Comparison of ENCODE assay signal across 8 cellular contexts in the genomic region with DNA sequence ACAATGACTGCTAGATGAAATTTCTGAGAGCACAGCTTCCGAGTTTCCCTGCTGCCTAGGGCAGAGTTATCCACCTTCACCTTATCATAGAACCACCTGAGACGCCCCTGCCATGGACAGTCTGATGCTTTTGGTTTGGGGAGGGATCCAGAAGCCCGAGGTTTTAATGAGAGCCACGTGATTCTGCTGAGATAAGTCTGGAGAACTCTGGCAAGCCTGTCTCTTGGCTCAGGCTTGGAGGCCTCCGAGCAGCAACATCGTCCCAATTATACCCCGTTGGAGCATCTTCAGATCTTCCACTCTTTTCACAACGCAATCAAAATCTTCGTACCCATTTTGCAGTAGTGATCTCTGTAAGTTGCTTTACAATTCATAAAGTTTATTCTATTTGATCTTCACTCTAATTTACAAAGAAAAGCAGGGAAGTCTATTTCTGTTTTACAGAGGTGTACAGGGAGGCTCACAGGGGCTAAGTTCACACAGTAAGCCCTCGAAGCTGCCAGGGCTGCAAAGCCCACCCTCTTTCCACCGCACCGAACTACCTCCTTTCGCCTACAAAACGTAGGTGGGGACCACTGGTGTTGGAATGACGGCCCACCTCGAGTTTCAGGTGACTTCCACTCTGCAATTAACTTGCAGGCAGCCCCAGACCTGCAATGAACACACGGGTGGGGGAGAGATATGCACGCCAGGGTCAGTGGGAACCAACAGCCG. TPM values are rescaled to one million over a fixed set of nuclear protein-coding genes. Genes with fewer than 3 reads are reported as not detected.
DNase-seq lines count a peak whose midpoint lies in the region; ATAC-seq and TF ChIP-seq lines count a peak whose summit lies in the region.

No MANE protein-coding gene starts in this region.

- peak overlapping the region; percentile 84 to 98 (median 95) for H3K27ac ChIP-seq in heart right ventricle
- H3K27ac ChIP-seq in sigmoid colon: peak overlapping the region; percentile 89 to 95 (median 94)

- H3K36me3 ChIP-seq in heart right ventricle (no peaks in the 10 kb centered on the region), sigmoid colon (no peaks in the 10 kb centered on the region)

- H3K9me3 ChIP-seq in heart right ventricle (peaks cover 0 to 26% (median 9%) of the 10 kb centered on the region in 11 donors), sigmoid colon (no peaks in the 10 kb centered on the region)

- H3K27me3 ChIP-seq in heart right ventricle (no peaks in the 10 kb centered on the region), sigmoid colon (no peaks in the 10 kb centered on the region)

- CTCF ChIA-PET in activated B cell treated with CpG ODN at 0.5 μM for 24 hours (lab: Charles Lee): interaction anchor here (1.0 to 1.1 kb wide), 2 partner anchors 13 to 15 kb away, joined by 3 read pairs; no protein-coding TSS in a partner anchor

- ATAC-seq in activated B cell treated with CpG ODN at 0.5 μM for 24 hours (ENCODE audit: low read depth) (no peak), heart right ventricle (peak in 5 of 8 donors; percentile 1 to 41 (median 20)), GM19452 (IDR thresholded peaks at IDR 0.05; ENCODE audit: unreplicated experiment) (no peak), HG02642 (IDR thresholded peaks at IDR 0.05; ENCODE audit: poor library complexity, unreplicated experiment) (no peak), GM21515 (IDR thresholded peaks at IDR 0.05; ENCODE audit: unreplicated experiment) (no peak)

- POLR2A ChIA-PET in activated B cell treated with CpG ODN at 0.5 μM for 24 hours (lab: Charles Lee): interaction anchor here (0.6 to 7.8 kb wide), 7 partner anchors 15 to 544 kb away, joined by 3 to 118 read pairs (median 3); a partner anchor contains a TSS

- 12 to 14% methylated on average over 19 of the region's 19 CpGs for WGBS in heart right ventricle, 2 donors
- WGBS in sigmoid colon, 2 donors: 26 to 27% methylated on average over 19 of the region's 19 CpGs

- peaks cover 20% of the 10 kb centered on the region for H3K27me3 Mint-ChIP-seq in T-helper 1 cell treated with Interleukin-12 subunit alpha and Interleukin-12 subunit beta and Interleukin-4 antibody, amounts not matched to agents 30 μg/mL and 1 μg/mL, for 36 hours (ENCODE audit: low read depth)
- peaks cover 8% of the 10 kb centered on the region for H3K27me3 Mint-ChIP-seq in activated B cell treated with CpG ODN at 0.5 μM for 24 hours

- TF ChIP-seq EP300 in sigmoid colon (IDR thresholded peaks at IDR 0.05): no peak

- H3K27ac Mint-ChIP-seq in T-helper 1 cell treated with Interleukin-12 subunit alpha and Interleukin-12 subunit beta and Interleukin-4 antibody, amounts not matched to agents 30 μg/mL and 1 μg/mL, for 36 hours: peak overlapping the region; percentile 68
- peak overlapping the region; percentile 87 for H3K27ac Mint-ChIP-seq in activated B cell treated with CpG ODN at 0.5 μM for 24 hours

- H3K4me3 ChIP-seq in heart right ventricle (peak overlapping the region; percentile 53 to 88 (median 72)), sigmoid colon (peak overlapping the region; percentile 67 to 91 (median 84))

- H3K4me1 ChIP-seq in heart right ventricle: peaks cover 5 to 32% (median 14%) of the 10 kb centered on the region in 9 donors
- H3K4me1 ChIP-seq in sigmoid colon: peaks cover 0 to 21% (median 18%) of the 10 kb centered on the region in 4 donors

- no peak for TF ChIP-seq POLR2A in sigmoid colon (IDR thresholded peaks at IDR 0.05)

- H3K9me3 Mint-ChIP-seq in T-helper 1 cell treated with Interleukin-12 subunit alpha and Interleukin-12 subunit beta and Interleukin-4 antibody, amounts not matched to agents 30 μg/mL and 1 μg/mL, for 36 hours: peaks cover 11% of the 10 kb centered on the region
- H3K9me3 Mint-ChIP-seq in activated B cell treated with CpG ODN at 0.5 μM for 24 hours: peaks cover 3% of the 10 kb centered on the region

- intact Hi-C loops in activated B cell treated with CpG ODN at 0.5 μM for 24 hours (cut with micrococcal nuclease) (loop anchor here (2.0 kb wide), 1 partner anchor 931 kb away; a partner anchor contains a TSS), heart right ventricle (cut with DNase I) (no loop called here), sigmoid colon (cut with DNase I) (loop anchor here (10.0 kb wide), 1 partner anchor 77 kb away; no protein-coding TSS in a partner anchor)

- peak overlapping the region; percentile 88 for H3K4me3 Mint-ChIP-seq in T-helper 1 cell treated with Interleukin-12 subunit alpha and Interleukin-12 subunit beta and Interleukin-4 antibody, amounts not matched to agents 30 μg/mL and 1 μg/mL, for 36 hours
- peak overlapping the region; percentile 97 for H3K4me3 Mint-ChIP-seq in activated B cell treated with CpG ODN at 0.5 μM for 24 hours

- no peaks in the 10 kb centered on the region for H3K36me3 Mint-ChIP-seq in T-helper 1 cell treated with Interleukin-12 subunit alpha and Interleukin-12 subunit beta and Interleukin-4 antibody, amounts not matched to agents 30 μg/mL and 1 μg/mL, for 36 hours (ENCODE audit: low read depth)
- H3K36me3 Mint-ChIP-seq in activated B cell treated with CpG ODN at 0.5 μM for 24 hours (ENCODE audit: low read depth): peaks cover 4% of the 10 kb centered on the region

- peaks cover 21% of the 10 kb centered on the region for H3K4me1 Mint-ChIP-seq in T-helper 1 cell treated with Interleukin-12 subunit alpha and Interleukin-12 subunit beta and Interleukin-4 antibody, amounts not matched to agents 30 μg/mL and 1 μg/mL, for 36 hours (ENCODE audit: low read depth)
- H3K4me1 Mint-ChIP-seq in activated B cell treated with CpG ODN at 0.5 μM for 24 hours: peaks cover 43% of the 10 kb centered on the region

- TF ChIP-seq CTCF in activated B cell treated with CpG ODN at 0.5 μM for 24 hours (IDR thresholded peaks at IDR 0.05) (no peak), heart right ventricle (IDR thresholded peaks at IDR 0.05) (no peak), sigmoid colon (IDR thresholded peaks at IDR 0.05) (no peak)

- DNase-seq in T-helper 1 cell: no peak
- DNase-seq in activated B cell treated with CpG ODN at 0.5 μM for 24 hours: no peak
- DNase-seq in heart right ventricle: no peak
- DNase-seq in sigmoid colon: no peak

RNA-seq across cellular contexts. Expression of a gene that starts 0.5 kb away (rescaled TPM):
- 6.1 and 8.5 TPM in 2 replicates for total RNA-seq in activated B cell treated with CpG ODN at 0.5 μM for 24 hours
- total RNA-seq in heart right ventricle: 1 to 10 TPM in 9 of 10 donors, under 1 TPM in 1; 0.95 to 4.3 (median 2.6) TPM
- 1 to 10 TPM in 1 of 2 donors, under 1 TPM in 1; 0.81 to 1.2 TPM for polyA plus RNA-seq in heart right ventricle
- 1 to 10 TPM; 2.0 to 6.4 (median 3.6) TPM for total RNA-seq in sigmoid colon
- 1 to 10 TPM in 2 of 3 donors, under 1 TPM in 1; 0.46 to 2.1 (median 1.8) TPM for polyA plus RNA-seq in sigmoid colon

Comparison
In these comparisons a context has a peak if more than half of its experiments do, and no peak if none do; other contexts are left out.
1. ATAC-seq: peak in heart right ventricle (5 of 8); none in activated B cell treated with CpG ODN at 0.5 μM for 24 hours (single experiment), GM19452 (single experiment), HG02642 (single experiment) and GM21515 (single experiment).
2. intact Hi-C loops: an anchor here in activated B cell treated with CpG ODN at 0.5 μM for 24 hours (2.0 kb wide) and sigmoid colon (10.0 kb wide); none called in heart right ventricle.